In genomic region chr2:237673130-237673921, GRCh38 we compare ENCODE assay signal across 8 cellular contexts. TPM values are rescaled to one million over a fixed set of nuclear protein-coding genes. Genes with fewer than 3 reads are reported as not detected.
DNase-seq lines count a peak whose midpoint lies in the region; ATAC-seq and TF ChIP-seq lines count a peak whose summit lies in the region.

No MANE protein-coding gene starts in this region.

- H3K27me3 ChIP-seq in lower lobe of right lung (ENCODE audit: low read depth) = no peaks in the 10 kb centered on the region

- H3K4me3 Mint-ChIP-seq in HFFc6 = no peak overlapping the region

- peak overlapping the region; percentile 33 for H3K27ac ChIP-seq in cingulate gyrus (ENCODE audit: low read depth, low read length)
- peak overlapping the region; percentile 88 for H3K27ac ChIP-seq in lower lobe of right lung

- H3K27ac Mint-ChIP-seq in HFFc6 = peak overlapping the region; percentile 96

- intact Hi-C loops in lower lobe of right lung (cut with DNase I) = loop anchor here (10.0 kb wide), 1 partner anchor 71 kb away; no protein-coding TSS in a partner anchor

- no peaks in the 10 kb centered on the region for H3K36me3 ChIP-seq in lower lobe of right lung

- peaks cover 4% of the 10 kb centered on the region; the same call in 1 of the 2 replicates for H3K36me3 Mint-ChIP-seq in HFFc6 (ENCODE audit: low read depth)

- no peaks in the 10 kb centered on the region for H3K9me3 Mint-ChIP-seq in HFFc6

- H3K27me3 Mint-ChIP-seq in HFFc6 (ENCODE audit: insufficient read depth) = peaks cover 7% of the 10 kb centered on the region; the same call in 1 of the 2 replicates

- H3K4me3 ChIP-seq in lower lobe of right lung = peak overlapping the region; percentile 46

- H3K9me3 ChIP-seq in lower lobe of right lung = no peaks in the 10 kb centered on the region

- ATAC-seq in lower lobe of right lung (peak; percentile 67 to 75), HG03045 (IDR thresholded peaks at IDR 0.05; ENCODE audit: unreplicated experiment) (no peak)

- DNase-seq in COR-L47 (lab: John Stamatoyannopoulos, UW) (peak; percentile 73), HFFc6 (no peak), NCI-H2196 treated with DMSO at 0.1 percent for 48 hours (lab: John Stamatoyannopoulos, UW; ENCODE audit: unreplicated experiment) (peak; percentile 26), lower lobe of right lung (peak; percentile 93)
- DNase-seq in activated CD4-positive, alpha-beta T cell treated with anti-CD3 and anti-CD28 coated beads for 1 hour = peak; percentile 82
- peak; percentile 66 to 87 (median 84) for DNase-seq in stimulated activated CD4-positive, alpha-beta T cell treated with anti-CD3 and anti-CD28 coated beads, TNF-alpha, amount 100 ng/mL, for 48 hours (ENCODE audit: low read depth in 3 of 3)

- peaks cover 58% of the 10 kb centered on the region for H3K4me1 ChIP-seq in lower lobe of right lung

- H3K4me1 Mint-ChIP-seq in HFFc6 (ENCODE audit: low read depth) = peaks cover 72% of the 10 kb centered on the region

- TF ChIP-seq CTCF in HFFc6 (IDR thresholded peaks at IDR 0.05) (peak; percentile 66), lower lobe of right lung (IDR thresholded peaks at IDR 0.05) (peak; percentile 71)

RNA-seq across cellular contexts. Expression of gene LRRFIP1, which starts 45.9 kb away (rescaled TPM):
- total RNA-seq in HFFc6 (2021; fragmentation: NEBNext Ultra II Directional; extraction: Animal tissue kit (Norgen Biotek cat#: 25700)) = 100 to 1,000 TPM in 4 of 6 experiments, 10 to 100 TPM in 2; 90.6 to 107 (median 102) TPM
- total RNA-seq in lower lobe of right lung = 180 TPM
